23 cellular contexts compared by ENCODE assay signal in genomic region chr16:86458457-86458777, GRCh38. TPM values are rescaled to one million over a fixed set of nuclear protein-coding genes. Genes with fewer than 3 reads are reported as not detected.
A peak's percentile ranks its signal among the peaks of the same experiment; 100 is the strongest.
DNase-seq lines count a peak whose midpoint lies in the region; ATAC-seq, FAIRE-seq and TF ChIP-seq lines count a peak whose summit lies in the region.
"Had no signal": no experiment of that assay in that cellular context is flagged by ENCODE, and none has a peak within 500 bp of the region (broad histone marks: within the 10 kb centered on the region; RNA-seq: fewer than 3 reads in every experiment).

No MANE protein-coding gene starts in this region.

- CTCF ChIA-PET in AG04450 (lab: Charles Lee) (interaction anchor here (0.6 to 1.4 kb wide), 3 partner anchors 164 to 637 kb away, joined by 3 to 4 read pairs (median 4); no protein-coding TSS in a partner anchor), mammary epithelial cell (lab: Charles Lee; ENCODE audit: low non-redundant PET) (interaction anchor here (0.6 kb wide), 1 partner anchor 1822 kb away, joined by 7 read pairs; no protein-coding TSS in a partner anchor)

- no TSS peak for BruUV-seq in mammary epithelial cell (replicated peaks; lab: Mats Ljungman, UMichigan)

- no peak for DNase-seq in AG04450 (ENCODE audit: low read depth, low spot score)
- DNase-seq in astrocyte (ENCODE audit: low read depth), result no peak
- no peak for DNase-seq in sigmoid colon
- no peak for DNase-seq in left lung
- no peak for DNase-seq in mucosa of gallbladder (ENCODE audit: low spot score)
- DNase-seq in T-helper 9 cell, result no peak
- DNase-seq in mammary epithelial cell, result no peak
- DNase-seq: DMS 273 treated with DMSO at 0.1 percent for 48 hours, DND-41, H7, Kasumi-1, MM.1S, NCI-H1092, NCI-H146, NCI-H2029 treated with DMSO at 0.1 percent for 48 hours, NCI-H2171, NCI-H526 had no signal

- H3K4me3 Mint-ChIP-seq in astrocyte (ENCODE audit: unreplicated experiment), result no peak overlapping the region
- H3K4me3 Mint-ChIP-seq: IgD-negative memory B cell had no signal

- H3K4me3 ChIP-seq in AG04450 (ENCODE audit: low read depth, low read length) (no peak overlapping the region), astrocyte (ENCODE audit: insufficient read depth, low read depth, low read length) (no peak overlapping the region), gastroesophageal sphincter (no peak overlapping the region), sigmoid colon (no peak overlapping the region), left lung (no peak overlapping the region), mammary epithelial cell (replicated peaks in 1 of 3; ENCODE audit: insufficient read depth in 1 of 3, low read depth in 2 of 3, low read length in 3 of 3) (no peak overlapping the region)

- no peak for FAIRE-seq in astrocyte (lab: Jason Lieb, UNC)

- H3K9me3 ChIP-seq in AG04450 (ENCODE audit: control insufficient read depth, insufficient read depth, low read length), result peaks cover 10% of the 10 kb centered on the region
- peaks cover 5% of the 10 kb centered on the region for H3K9me3 ChIP-seq in astrocyte (ENCODE audit: insufficient read depth, low read depth, low read length)
- peaks cover 0 to 10% (median 0%) of the 10 kb centered on the region in 3 donors for H3K9me3 ChIP-seq in gastroesophageal sphincter
- H3K9me3 ChIP-seq in sigmoid colon, result peaks cover 0 to 8% (median 1%) of the 10 kb centered on the region in 4 donors
- H3K9me3 ChIP-seq in left lung, result peaks cover 0 to 11% of the 10 kb centered on the region in 2 donors
- no peaks in the 10 kb centered on the region for H3K9me3 ChIP-seq in mammary epithelial cell (replicated peaks; ENCODE audit: insufficient read depth, low read length)

- WGBS in gastroesophageal sphincter (ENCODE audit: low coverage in 1 of 2), 2 donors, result 10 to 53% methylated on average over 4 of the region's 4 CpGs
- WGBS in sigmoid colon, 2 donors, result 14 to 57% methylated on average over 4 of the region's 4 CpGs
- 46% methylated on average over 4 of the region's 4 CpGs for WGBS in mammary epithelial cell (ENCODE audit: low coverage, missing lambda C conversion rate)

- dilution Hi-C loops in mammary epithelial cell (cut with HindIII; ENCODE audit: low sequenced_read_pairs), result no loop called here

- ATAC-seq in gastroesophageal sphincter (no peak), left lung (no peak)

- H3K27me3 ChIP-seq in AG04450 (ENCODE audit: control insufficient read depth, insufficient read depth, low read length), result no peaks in the 10 kb centered on the region
- peaks cover 2% of the 10 kb centered on the region for H3K27me3 ChIP-seq in astrocyte (ENCODE audit: insufficient read depth, low read length)
- no peaks in the 10 kb centered on the region for H3K27me3 ChIP-seq in gastroesophageal sphincter
- H3K27me3 ChIP-seq in sigmoid colon, result no peaks in the 10 kb centered on the region
- peaks cover 0 to 8% of the 10 kb centered on the region in 2 donors for H3K27me3 ChIP-seq in left lung
- no peaks in the 10 kb centered on the region for H3K27me3 ChIP-seq in mammary epithelial cell (ENCODE audit: insufficient read depth, low read length)

- no peak for TF ChIP-seq CTCF in AG04450 (IDR thresholded peaks at IDR 0.05; ENCODE audit: low read depth, low read length)
- TF ChIP-seq CTCF in astrocyte (IDR thresholded peaks at IDR 0.05; ENCODE audit: insufficient read depth, low read depth, low read length), result no peak
- TF ChIP-seq CTCF in gastroesophageal sphincter (IDR thresholded peaks at IDR 0.05), result no peak
- no peak for TF ChIP-seq CTCF in sigmoid colon (IDR thresholded peaks at IDR 0.05)
- no peak for TF ChIP-seq CTCF in left lung (IDR thresholded peaks at IDR 0.05)
- no peak for TF ChIP-seq CTCF in mammary epithelial cell (conservative IDR thresholded peaks at IDR 0.05 in 1 of 2, IDR thresholded peaks at IDR 0.05 in 1 of 2; ENCODE audit: extremely low read depth in 1 of 2, insufficient read depth in 1 of 2, low read depth in 1 of 2, low read length in 2 of 2)

- POLR2A ChIA-PET in AG04450 (lab: Yijun Ruan, JAX), result interaction anchor here (0.5 to 1.9 kb wide), 9 partner anchors 23 to 241 kb away, joined by 3 to 7 read pairs (median 4); partner anchors contain the start of gene FOXF1

- H3K4me2 ChIP-seq in astrocyte (ENCODE audit: low read length) (peak overlapping the region; percentile 65), mammary epithelial cell (ENCODE audit: insufficient read depth, low read depth, low read length) (no peak overlapping the region)

- H3K9ac ChIP-seq in astrocyte (ENCODE audit: low read length), result peak overlapping the region; percentile 50
- no peak overlapping the region for H3K9ac ChIP-seq in mammary epithelial cell (ENCODE audit: insufficient read depth, low read length)

- H3K27ac Mint-ChIP-seq in astrocyte (ENCODE audit: unreplicated experiment), result no peak overlapping the region
- H3K27ac Mint-ChIP-seq: CD14-positive monocyte, IgD-negative memory B cell had no signal

- H3K4me1 Mint-ChIP-seq in astrocyte (ENCODE audit: low read depth, unreplicated experiment), result peaks cover 1% of the 10 kb centered on the region
- H3K4me1 Mint-ChIP-seq: CD14-positive monocyte, IgD-negative memory B cell had no signal

- no peak for TF ChIP-seq EP300 in gastroesophageal sphincter (IDR thresholded peaks at IDR 0.05)
- TF ChIP-seq EP300 in sigmoid colon (IDR thresholded peaks at IDR 0.05), result no peak

- intact Hi-C loops in sigmoid colon (cut with DNase I) (loop anchor here (1.0 to 2.0 kb wide), 2 partner anchors 52 to 114 kb away; partner anchors contain the start of gene FOXF1), left lung (cut with DNase I) (no loop called here), mammary epithelial cell (cut with micrococcal nuclease) (no loop called here)

- H3K36me3 Mint-ChIP-seq in astrocyte (ENCODE audit: low read depth, unreplicated experiment), result no peaks in the 10 kb centered on the region
- H3K36me3 Mint-ChIP-seq: CD14-positive monocyte, IgD-negative memory B cell had no signal

- in situ Hi-C loops in mammary epithelial cell (cut with MboI; ENCODE audit: low sequenced_read_pairs in 2 of 2), result no loop called here

- H3K79me2 ChIP-seq in astrocyte (ENCODE audit: insufficient read depth, low read length), result no peaks in the 10 kb centered on the region
- H3K79me2 ChIP-seq in mammary epithelial cell (ENCODE audit: insufficient read depth, low read length), result no peaks in the 10 kb centered on the region

- peaks cover 23% of the 10 kb centered on the region for H3K4me1 ChIP-seq in astrocyte (ENCODE audit: insufficient read depth, low read length)
- peaks cover 0 to 57% (median 18%) of the 10 kb centered on the region in 3 donors for H3K4me1 ChIP-seq in gastroesophageal sphincter
- peaks cover 6 to 61% (median 50%) of the 10 kb centered on the region in 4 donors for H3K4me1 ChIP-seq in sigmoid colon
- H3K4me1 ChIP-seq in left lung, result peaks cover 4 to 5% of the 10 kb centered on the region in 2 donors
- H3K4me1 ChIP-seq in mammary epithelial cell (ENCODE audit: insufficient read depth, low read length), result no peaks in the 10 kb centered on the region

- peaks cover 70% of the 10 kb centered on the region for H3K27me3 Mint-ChIP-seq in astrocyte (ENCODE audit: low read depth, unreplicated experiment)

- H2AFZ ChIP-seq in astrocyte (ENCODE audit: low read depth, low read length), result no peak overlapping the region
- H2AFZ ChIP-seq in mammary epithelial cell (ENCODE audit: low read depth, low read length), result no peak overlapping the region

- TF ChIP-seq POLR2A in gastroesophageal sphincter (IDR thresholded peaks at IDR 0.05) (no peak), sigmoid colon (IDR thresholded peaks at IDR 0.05) (no peak)

- H4K20me1 ChIP-seq in astrocyte (ENCODE audit: insufficient read depth, low read length) (no peaks in the 10 kb centered on the region), mammary epithelial cell (ENCODE audit: insufficient read depth, low read length) (no peaks in the 10 kb centered on the region)

- H3K36me3 ChIP-seq in astrocyte (ENCODE audit: insufficient read depth, low read length) (no peaks in the 10 kb centered on the region), gastroesophageal sphincter (no peaks in the 10 kb centered on the region), sigmoid colon (no peaks in the 10 kb centered on the region), left lung (no peaks in the 10 kb centered on the region), mammary epithelial cell (ENCODE audit: insufficient read depth, low read length) (no peaks in the 10 kb centered on the region)

- H3K9me3 Mint-ChIP-seq in astrocyte (ENCODE audit: unreplicated experiment), result peaks cover 11% of the 10 kb centered on the region

- H3K27ac ChIP-seq in AG04450 (ENCODE audit: low read depth, low read length) (peak overlapping the region; percentile 83), astrocyte (ENCODE audit: low read depth, low read length) (peak overlapping the region; percentile 46), gastroesophageal sphincter (peak overlapping the region; percentile 76 to 87 (median 84)), sigmoid colon (peak overlapping the region; percentile 83 to 88 (median 86)), left lung (no peak overlapping the region), mammary epithelial cell (ENCODE audit: insufficient read depth, low read depth, low read length) (no peak overlapping the region)
- H3K27ac ChIP-seq: 22Rv1, HL-60 had no signal

RNA-seq across cellular contexts. Expression of gene FOXF1, which starts 51.9 kb away (rescaled TPM):
- 61.0 and 65.1 TPM in 2 replicates for polyA plus RNA-seq in AG04450 (2011; rRNA removed)
- polyA minus RNA-seq in AG04450 (2011; rRNA and poly(A)+ RNA removed), result 56.9 and 66.0 TPM in 2 replicates
- total RNA-seq in astrocyte, result 0.07 TPM in 1 of 2 replicates, not detected in the other
- 10 to 100 TPM; 39.7 to 81.1 (median 59.3) TPM for total RNA-seq in gastroesophageal sphincter
- total RNA-seq in sigmoid colon, result 10 to 100 TPM; 44.6 to 74.2 (median 59.3) TPM
- polyA plus RNA-seq in sigmoid colon, result 1 to 10 TPM; 2.5 to 8.5 (median 4.8) TPM
- 10 to 100 TPM; 21.7 to 30.3 TPM for total RNA-seq in left lung
- 31.0 TPM for total RNA-seq in mucosa of gallbladder
- total RNA-seq in mammary epithelial cell, result not detected
- polyA plus RNA-seq in mammary epithelial cell, result not detected
- not detected for polyA minus RNA-seq in mammary epithelial cell
- total RNA-seq: G401, H7 had no signal
- polyA plus RNA-seq: CD14-positive monocyte, IgD-negative memory B cell had no signal

Comparison
In these comparisons a context has a peak if more than half of its experiments do, and no peak if none do; other contexts are left out.
1. H3K27ac ChIP-seq: peak in AG04450 (single experiment), astrocyte (single experiment), gastroesophageal sphincter (4 of 4) and sigmoid colon (4 of 4); none in left lung (0 of 2) and mammary epithelial cell (single experiment).
2. RNA of gene FOXF1, which starts 51.9 kb away (total RNA-seq): 44.6 to 74.2 TPM in sigmoid colon, 39.7 to 81.1 TPM in gastroesophageal sphincter, 31.0 TPM in mucosa of gallbladder (single experiment) and 21.7 to 30.3 TPM in left lung; 0.07 TPM in astrocyte and not detected in mammary epithelial cell; every median in the first group is over 10 times any median in the second.